In the genomic region with DNA sequence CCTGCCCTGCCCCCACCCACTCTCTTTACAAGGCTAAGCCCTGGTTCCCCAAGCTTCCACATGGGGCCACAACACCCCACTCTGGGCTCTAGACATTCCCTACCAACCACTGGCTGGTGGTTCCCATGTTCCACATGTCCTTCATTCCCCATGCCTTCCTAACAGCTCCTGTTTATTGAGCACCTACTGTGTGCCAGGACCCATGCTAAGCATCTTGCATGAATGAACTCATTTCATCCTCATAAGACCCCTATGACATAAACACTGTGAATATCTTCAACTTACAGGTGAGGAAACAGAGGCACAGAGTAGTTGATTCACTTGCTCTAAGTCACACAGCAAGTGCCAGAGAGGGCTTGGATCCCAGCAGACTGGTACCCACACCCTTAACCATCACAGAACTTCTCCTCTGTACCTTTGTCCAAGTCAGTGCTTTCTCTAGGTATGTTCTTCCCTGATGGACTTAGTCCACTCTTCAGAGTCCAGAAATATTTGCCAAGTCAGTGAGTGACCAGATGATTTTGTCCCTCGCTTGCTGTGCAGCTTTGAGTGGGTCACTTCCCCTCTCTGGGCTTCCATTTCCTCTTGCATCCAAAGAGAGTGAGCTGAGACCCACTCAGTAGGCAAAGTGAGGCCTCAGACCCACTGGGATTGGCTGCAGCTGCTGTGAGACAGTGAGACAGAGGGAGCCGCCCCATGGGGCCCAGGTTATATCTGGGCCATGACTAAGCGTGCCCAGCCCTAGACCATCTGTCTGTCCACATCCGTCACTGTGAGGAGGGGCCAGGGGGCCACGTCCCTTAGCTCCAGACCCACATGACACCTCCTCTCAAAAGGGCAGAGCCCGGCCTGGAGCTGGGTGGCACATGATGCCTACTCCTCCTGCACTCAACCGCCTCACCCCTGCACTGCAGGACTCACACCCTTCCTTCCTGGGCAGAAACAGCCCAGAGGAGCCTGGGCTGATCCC, we compare ENCODE assay signal across 9 cellular contexts.
A peak's percentile ranks its signal among the peaks of the same experiment; 100 is the strongest.
DNase-seq lines count a peak whose midpoint lies in the region; ATAC-seq, FAIRE-seq and TF ChIP-seq lines count a peak whose summit lies in the region.
"Had no signal": no experiment of that assay in that cellular context is flagged by ENCODE, and none has a peak within 500 bp of the region (broad histone marks: within the 10 kb centered on the region; RNA-seq: fewer than 3 reads in every experiment).

No MANE protein-coding gene starts in this region.

- BruUV-seq in HCT116 (replicated peaks; lab: Mats Ljungman, UMichigan): no TSS peak

- no peaks in the 10 kb centered on the region for H4K20me1 ChIP-seq in HCT116 (ENCODE audit: insufficient read depth)

- no peak overlapping the region for H2AFZ ChIP-seq in HCT116 (ENCODE audit: low read depth, low read length, poor library complexity, severe bottlenecking)

- H3K27me3 ChIP-seq in HCT116 (ENCODE audit: insufficient read depth, low read length): no peaks in the 10 kb centered on the region

- no peaks in the 10 kb centered on the region for H3K9me2 ChIP-seq in HCT116 (ENCODE audit: insufficient read depth)

- FAIRE-seq in GM12891 (lab: Jason Lieb, UNC): no peak

- RAD21 ChIA-PET in HCT116 (lab: Charles Lee; ENCODE audit: low non-redundant PET in 1 of 2, low total read pairs in 2 of 2, uncharacterized antibody in 2 of 2, unreplicated experiment in 2 of 2): no interaction called here

- TF ChIP-seq POLR2A in HCT116 (IDR thresholded peaks at IDR 0.05; ENCODE audit: borderline replicate concordance, extremely low read depth, insufficient read depth, insufficient read length): no peak
- no peak for TF ChIP-seq POLR2A in GM12891 (IDR thresholded peaks at IDR 0.05; ENCODE audit: low read depth, low read length)

- TF ChIP-seq CTCF in HCT116 (IDR thresholded peaks at IDR 0.05 in 2 of 3, conservative IDR thresholded peaks at IDR 0.05 in 1 of 3; ENCODE audit: borderline replicate concordance in 1 of 3, insufficient read depth in 1 of 3, low read depth in 2 of 3, low read length in 2 of 3): no peak

- CTCF ChIA-PET in HCT116 (lab: Charles Lee): no interaction called here

- peak overlapping the region; percentile 50; the same call in 1 of the 2 replicates for H3K27ac ChIP-seq in HCT116 (ENCODE audit: low read depth, low read length)

- H3K4me1 ChIP-seq in HCT116 (ENCODE audit: control insufficient read depth in 1 of 2, insufficient read depth in 2 of 2, low read length in 2 of 2): peaks cover 27 to 35% of the 10 kb centered on the region in 2 experiments

- H3K4me2 ChIP-seq in HCT116 (ENCODE audit: low read length): peak overlapping the region; percentile 64

- peak; percentile 58 for DNase-seq in HCT116 (ENCODE audit: low read depth, low spot score)
- peak; percentile 13 for DNase-seq in RPMI8226
- DNase-seq in foreskin melanocyte: peak; percentile 11
- DNase-seq in sciatic nerve (ENCODE audit: low spot score): no peak
- DNase-seq in GM12891 (ENCODE audit: insufficient read length, low spot score): no peak
- DNase-seq in activated T-cell treated with anti-CD3 and anti-CD28 coated beads for 4 hours: no peak
- DNase-seq in NK-92 treated with Interleukin-12 subunit alpha and Interleukin-12 subunit beta, amount 100 ng/mL, for 24 hours (lab: John Stamatoyannopoulos, UW): no peak
- DNase-seq: occipital lobe had no signal

- TF ChIP-seq RAD21 in HCT116 (IDR thresholded peaks at IDR 0.05; ENCODE audit: low read depth): peak; percentile 6; the same call in 1 of the 2 replicates

- peaks cover 0 to 4% of the 10 kb centered on the region in 2 experiments; a peak in 1 of 4 replicates for H3K9me3 ChIP-seq in HCT116 (ENCODE audit: control insufficient read depth in 1 of 2, insufficient read depth in 1 of 2, low read depth in 1 of 2, low read length in 2 of 2)

- peak overlapping the region; percentile 64 for H3K9ac ChIP-seq in HCT116 (ENCODE audit: low read length)

- peak overlapping the region in 1 of 2 experiments; percentile 23; a peak in 1 of 4 replicates for H3K4me3 ChIP-seq in HCT116 (replicated peaks in 1 of 2; ENCODE audit: low read depth in 1 of 2, low read length in 2 of 2)

- intact Hi-C loops in HCT116 (cut with micrococcal nuclease) (no loop called here), sciatic nerve (cut with DNase I) (no loop called here)

- ATAC-seq in HCT116: peak; percentile 84
- ATAC-seq in sciatic nerve: peak; percentile 29
- no peak for ATAC-seq in GM18873 (IDR thresholded peaks at IDR 0.05; ENCODE audit: low FRiP score, unreplicated experiment)

- H3K36me3 ChIP-seq in HCT116 (ENCODE audit: control insufficient read depth in 1 of 2, insufficient read depth in 2 of 2, low read length in 2 of 2): no peaks in the 10 kb centered on the region

- no peaks in the 10 kb centered on the region for H3K79me2 ChIP-seq in HCT116 (ENCODE audit: insufficient read depth, low read length)

- POLR2A ChIA-PET in HCT116 (lab: Charles Lee): interaction anchor here (2.6 kb wide), 1 partner anchor 12 kb away, joined by 10 read pairs; no protein-coding TSS in a partner anchor

TF ChIP-seq in HCT116, 20 proteins besides CTCF, POLR2A, EP300 and RAD21:
- peak; percentile 64 for TF ChIP-seq SP1 (IDR thresholded peaks at IDR 0.05; ENCODE audit: low read depth)
- TF ChIP-seq EGR1 (IDR thresholded peaks at IDR 0.05; ENCODE audit: low read depth): no peak
- 0 out of 2 replicates have a peak, but pooled peaks have one; percentile 17 for TF ChIP-seq CBX3 (IDR thresholded peaks at IDR 0.05; ENCODE audit: low read depth)
- peak; percentile 15; the same call in 1 of the 2 replicates for TF ChIP-seq FOSL1 (IDR thresholded peaks at IDR 0.05; ENCODE audit: low read depth)
- TF ChIP-seq SRF (IDR thresholded peaks at IDR 0.05; ENCODE audit: low read depth): no peak
- peak; percentile 62; the same call in 1 of the 2 replicates for TF ChIP-seq MAX (IDR thresholded peaks at IDR 0.05)

TF ChIP-seq in GM12891, 5 proteins besides CTCF, POLR2A, EP300 and RAD21:
- TF ChIP-seq SPI1 (IDR thresholded peaks at IDR 0.05; ENCODE audit: low read depth, low read length): no peak
- no peak for TF ChIP-seq POU2F2 (IDR thresholded peaks at IDR 0.05; ENCODE audit: low read depth, low read length)
- no peak for TF ChIP-seq TAF1 (IDR thresholded peaks at IDR 0.05; ENCODE audit: low read depth, low read length)
- TF ChIP-seq POLR2AphosphoS5 (IDR thresholded peaks at IDR 0.05; ENCODE audit: low read depth, low read length): no peak
- no peak for TF ChIP-seq PAX5 (IDR thresholded peaks at IDR 0.05; ENCODE audit: insufficient read depth, low read length, severe bottlenecking)

Comparison
In these comparisons a context has a peak if more than half of its experiments do, and no peak if none do; other contexts are left out.
1. DNase-seq: peak in HCT116 (single experiment), RPMI8226 (single experiment) and foreskin melanocyte (single experiment); none in sciatic nerve (single experiment), GM12891 (single experiment), activated T-cell treated with anti-CD3 and anti-CD28 coated beads for 4 hours (single experiment) and NK-92 treated with Interleukin-12 subunit alpha and Interleukin-12 subunit beta, amount 100 ng/mL, for 24 hours (single experiment).